8 cellular contexts compared by ENCODE assay signal in genomic region chr2:47767880-47768609, GRCh38. TPM values are rescaled to one million over a fixed set of nuclear protein-coding genes. Genes with fewer than 3 reads are reported as not detected.
DNase-seq lines count a peak whose midpoint lies in the region; ATAC-seq and TF ChIP-seq lines count a peak whose summit lies in the region.

No MANE protein-coding gene starts in this region.

- no peaks in the 10 kb centered on the region for H3K27me3 Mint-ChIP-seq in activated CD4-positive, alpha-beta memory T cell treated with anti-CD3 and anti-CD28 coated beads, Interleukin-2, amount 10 ng/mL, durations not matched to agents 7 days and 5 days
- no peaks in the 10 kb centered on the region for H3K27me3 Mint-ChIP-seq in mesothelial cell of epicardium (ENCODE audit: low read depth)

- no peaks in the 10 kb centered on the region for H3K9me3 ChIP-seq in effector memory CD4-positive, alpha-beta T cell (ENCODE audit: control insufficient read depth, low read length)

- no peaks in the 10 kb centered on the region for H3K36me3 Mint-ChIP-seq in activated CD4-positive, alpha-beta memory T cell treated with anti-CD3 and anti-CD28 coated beads, Interleukin-2, amount 10 ng/mL, durations not matched to agents 7 days and 5 days (ENCODE audit: low read depth)
- H3K36me3 Mint-ChIP-seq in mesothelial cell of epicardium, result no peaks in the 10 kb centered on the region

- H3K4me1 Mint-ChIP-seq in activated CD4-positive, alpha-beta memory T cell treated with anti-CD3 and anti-CD28 coated beads, Interleukin-2, amount 10 ng/mL, durations not matched to agents 7 days and 5 days, result peaks cover 3% of the 10 kb centered on the region
- H3K4me1 Mint-ChIP-seq in mesothelial cell of epicardium, result peaks cover 3% of the 10 kb centered on the region

- no peak overlapping the region for H3K4me3 ChIP-seq in effector memory CD4-positive, alpha-beta T cell (ENCODE audit: insufficient read depth, low read depth, low read length, poor library complexity, severe bottlenecking)

- POLR2A ChIA-PET in activated CD4-positive, alpha-beta memory T cell treated with anti-CD3 and anti-CD28 coated beads, Interleukin-2, amount 10 ng/mL, durations not matched to agents 7 days and 5 days (lab: Charles Lee), result no interaction called here

- H3K27ac ChIP-seq in effector memory CD4-positive, alpha-beta T cell (ENCODE audit: insufficient read depth, low read length, poor library complexity, severe bottlenecking), result no peak overlapping the region

- no peak for ATAC-seq in HG03378 (IDR thresholded peaks at IDR 0.05; ENCODE audit: unreplicated experiment)

- DNase-seq in DMS114 treated with DMSO at 0.1 percent for 48 hours (lab: John Stamatoyannopoulos, UW; ENCODE audit: unreplicated experiment) (peak; percentile 22), GOT3 (lab: John Stamatoyannopoulos, UW) (peak; percentile 41), NCI-H2196 treated with DMSO at 0.1 percent for 48 hours (lab: John Stamatoyannopoulos, UW; ENCODE audit: unreplicated experiment) (peak; percentile 24), mesothelial cell of epicardium (ENCODE audit: low spot score in 2 of 2, unreplicated experiment in 2 of 2) (peak; percentile 61 to 91)
- DNase-seq in activated CD4-positive, alpha-beta memory T cell treated with anti-CD3 and anti-CD28 coated beads, Interleukin-2, amount 10 ng/mL, durations not matched to agents 7 days and 5 days, result peak; percentile 75
- peak; percentile 34 to 54 (median 39) for DNase-seq in effector memory CD4-positive, alpha-beta T cell
- peak; percentile 57 for DNase-seq in stimulated activated CD8-positive, alpha-beta memory T cell treated with anti-CD3 and anti-CD28 coated beads, Interleukin-4, amount 100 ng/mL, for 24 hours (ENCODE audit: low read depth)

- no peak overlapping the region for H3K4me3 Mint-ChIP-seq in activated CD4-positive, alpha-beta memory T cell treated with anti-CD3 and anti-CD28 coated beads, Interleukin-2, amount 10 ng/mL, durations not matched to agents 7 days and 5 days
- no peak overlapping the region for H3K4me3 Mint-ChIP-seq in mesothelial cell of epicardium

- H3K4me1 ChIP-seq in effector memory CD4-positive, alpha-beta T cell (ENCODE audit: control insufficient read depth, insufficient read depth, low read length, poor library complexity, severe bottlenecking), result no peaks in the 10 kb centered on the region

- peak; percentile 99 for TF ChIP-seq CTCF in mesothelial cell of epicardium (IDR thresholded peaks at IDR 0.05; ENCODE audit: unreplicated experiment)

- no peaks in the 10 kb centered on the region for H3K36me3 ChIP-seq in effector memory CD4-positive, alpha-beta T cell (ENCODE audit: control insufficient read depth, insufficient read depth, low read length)

- H3K9me3 Mint-ChIP-seq in activated CD4-positive, alpha-beta memory T cell treated with anti-CD3 and anti-CD28 coated beads, Interleukin-2, amount 10 ng/mL, durations not matched to agents 7 days and 5 days, result no peaks in the 10 kb centered on the region
- no peaks in the 10 kb centered on the region for H3K9me3 Mint-ChIP-seq in mesothelial cell of epicardium

- CTCF ChIA-PET in activated CD4-positive, alpha-beta memory T cell treated with anti-CD3 and anti-CD28 coated beads, Interleukin-2, amount 10 ng/mL, durations not matched to agents 7 days and 5 days (lab: Charles Lee), result interaction anchor here (0.5 to 3.3 kb wide), 36 partner anchors 9 to 723 kb away, joined by 3 to 49 read pairs (median 3); partner anchors contain the start of genes MSH2 and MSH6

- no peak overlapping the region for H3K27ac Mint-ChIP-seq in activated CD4-positive, alpha-beta memory T cell treated with anti-CD3 and anti-CD28 coated beads, Interleukin-2, amount 10 ng/mL, durations not matched to agents 7 days and 5 days
- no peak overlapping the region for H3K27ac Mint-ChIP-seq in mesothelial cell of epicardium

- no peaks in the 10 kb centered on the region for H3K27me3 ChIP-seq in effector memory CD4-positive, alpha-beta T cell (replicated peaks; ENCODE audit: control insufficient read depth, insufficient read depth, low read length, poor library complexity, severe bottlenecking)

RNA-seq across cellular contexts. Expression of gene MSH6, which starts 14.9 kb away (rescaled TPM):
- total RNA-seq in activated CD4-positive, alpha-beta memory T cell treated with anti-CD3 and anti-CD28 coated beads, Interleukin-2, amount 10 ng/mL, durations not matched to agents 7 days and 5 days, result 10 to 100 TPM; 77.4 to 84.1 TPM
- 129 to 140 TPM (median 132 TPM) in 3 replicates for total RNA-seq in mesothelial cell of epicardium

Comparison
In these comparisons a context has a peak if more than half of its experiments do, and no peak if none do; other contexts are left out.
1. DNase-seq: peak in every context shown above with its lines; median percentile 76 in mesothelial cell of epicardium; 75 in activated CD4-positive, alpha-beta memory T cell treated with anti-CD3 and anti-CD28 coated beads, Interleukin-2, amount 10 ng/mL, durations not matched to agents 7 days and 5 days; 57 in stimulated activated CD8-positive, alpha-beta memory T cell treated with anti-CD3 and anti-CD28 coated beads, Interleukin-4, amount 100 ng/mL, for 24 hours; 41 in GOT3; 39 in effector memory CD4-positive, alpha-beta T cell; 24 in NCI-H2196 treated with DMSO at 0.1 percent for 48 hours; 22 in DMS114 treated with DMSO at 0.1 percent for 48 hours.